Comparison of ENCODE assay signal across 13 cellular contexts in genomic region chr6:445571-446417, GRCh38. TPM values are rescaled to one million over a fixed set of nuclear protein-coding genes. Genes with fewer than 3 reads are reported as not detected.
DNase-seq lines count a peak whose midpoint lies in the region; ATAC-seq lines count a peak whose summit lies in the region.
"Had no signal": no experiment of that assay in that cellular context is flagged by ENCODE, and none has a peak within 500 bp of the region (broad histone marks: within the 10 kb centered on the region; RNA-seq: fewer than 3 reads in every experiment).

No MANE protein-coding gene starts in this region.

- peak overlapping the region; percentile 79 to 80 for H3K4me3 Mint-ChIP-seq in activated T-cell treated with anti-CD3 and anti-CD28 coated beads, Interleukin-2, amount 50 U/mL, for 72 hours
- H3K4me3 Mint-ChIP-seq: endodermal cell had no signal

- H3K27me3 ChIP-seq in BLaER1 treated with 17β-estradiol and CSF1 and Interleukin-3, amounts not matched to agents 10 nM and 100 nM: no peaks in the 10 kb centered on the region

- H4K20me1 ChIP-seq in BLaER1 treated with 17β-estradiol and CSF1 and Interleukin-3, amounts not matched to agents 10 nM and 100 nM: no peaks in the 10 kb centered on the region

- ATAC-seq in activated T-cell treated with anti-CD3 and anti-CD28 coated beads, Interleukin-2, amount 50 U/mL, for 72 hours (replicated peaks in 1 of 2): peak in 1 of 2 donors; percentile 8

- peak overlapping the region in 3 of 11 experiments; percentile 9 to 20 (median 18); a peak in 4 of 22 replicates for H3K9ac ChIP-seq in BLaER1 treated with 17β-estradiol and CSF1 and Interleukin-3, amounts not matched to agents 10 nM and 100 nM

- H3K4me1 ChIP-seq in BLaER1 treated with 17β-estradiol and CSF1 and Interleukin-3, amounts not matched to agents 10 nM and 100 nM: peaks cover 28 to 53% (median 38%) of the 10 kb centered on the region in 10 experiments

- H3K4me3 ChIP-seq in BLaER1 treated with 17β-estradiol and CSF1 and Interleukin-3, amounts not matched to agents 10 nM and 100 nM: no peak overlapping the region

- peaks cover 8 to 11% of the 10 kb centered on the region in 2 donors for H3K36me3 Mint-ChIP-seq in activated T-cell treated with anti-CD3 and anti-CD28 coated beads, Interleukin-2, amount 50 U/mL, for 72 hours (ENCODE audit: insufficient read depth in 2 of 2)

- H3K9me3 Mint-ChIP-seq in activated T-cell treated with anti-CD3 and anti-CD28 coated beads, Interleukin-2, amount 50 U/mL, for 72 hours: no peaks in the 10 kb centered on the region

- no peaks in the 10 kb centered on the region for H3K27me3 Mint-ChIP-seq in activated T-cell treated with anti-CD3 and anti-CD28 coated beads, Interleukin-2, amount 50 U/mL, for 72 hours (ENCODE audit: low read depth)

- peak overlapping the region; percentile 57 to 82 (median 70) for H3K4me2 ChIP-seq in BLaER1 treated with 17β-estradiol and CSF1 and Interleukin-3, amounts not matched to agents 10 nM and 100 nM

- peak overlapping the region in 6 of 11 experiments; percentile 10 to 59 (median 33); a peak in 6 of 22 replicates for H3K27ac ChIP-seq in BLaER1 treated with 17β-estradiol and CSF1 and Interleukin-3, amounts not matched to agents 10 nM and 100 nM

- H3K9me3 ChIP-seq in BLaER1 treated with 17β-estradiol and CSF1 and Interleukin-3, amounts not matched to agents 10 nM and 100 nM (replicated peaks in 1 of 11): peaks cover 0 to 20% (median 15%) of the 10 kb centered on the region in 11 experiments; a peak in 13 of 22 replicates

- no peaks in the 10 kb centered on the region for H3K36me3 ChIP-seq in BLaER1 treated with 17β-estradiol and CSF1 and Interleukin-3, amounts not matched to agents 10 nM and 100 nM

- peak; percentile 1 for DNase-seq in COLO668 (lab: John Stamatoyannopoulos, UW; ENCODE audit: unreplicated experiment)
- DNase-seq in activated T-cell treated with anti-CD3 and anti-CD28 coated beads, Interleukin-2, amount 50 U/mL, for 72 hours: peak; percentile 37 to 40
- peak; percentile 67 for DNase-seq in mesenteric fat pad (ENCODE audit: low spot score)
- no peak for DNase-seq in RKO (ENCODE audit: low spot score)
- no peak for DNase-seq in kidney tubule cell (ENCODE audit: low spot score)
- no peak for DNase-seq in NCI-H2029 treated with DMSO at 0.1 percent for 48 hours (lab: John Stamatoyannopoulos, UW)
- DNase-seq: AML-193, DMS153, endodermal cell, NCI-H1105 treated with DMSO at 0.1 percent for 48 hours, NCI-H2171 treated with DMSO at 0.1 percent for 48 hours, T1000 had no signal

- peak overlapping the region; percentile 80 for H3K27ac Mint-ChIP-seq in activated T-cell treated with anti-CD3 and anti-CD28 coated beads, Interleukin-2, amount 50 U/mL, for 72 hours
- H3K27ac Mint-ChIP-seq: endodermal cell had no signal

- peaks cover 57% of the 10 kb centered on the region for H3K4me1 Mint-ChIP-seq in activated T-cell treated with anti-CD3 and anti-CD28 coated beads, Interleukin-2, amount 50 U/mL, for 72 hours (ENCODE audit: low read depth)
- H3K4me1 Mint-ChIP-seq: endodermal cell had no signal

RNA-seq across cellular contexts. Expression of gene IRF4, which starts 54.2 kb away (rescaled TPM):
- total RNA-seq in activated T-cell treated with anti-CD3 and anti-CD28 coated beads, Interleukin-2, amount 50 U/mL, for 72 hours: 100 to 1,000 TPM; 554 to 602 TPM
- total RNA-seq in mesenteric fat pad: 6.3 TPM
- total RNA-seq: endodermal cell had no signal

Comparison
In these comparisons a context has a peak if more than half of its experiments do, and no peak if none do; other contexts are left out.
1. DNase-seq: peak in COLO668 (single experiment), activated T-cell treated with anti-CD3 and anti-CD28 coated beads, Interleukin-2, amount 50 U/mL, for 72 hours (2 of 2) and mesenteric fat pad (single experiment); none in RKO (single experiment), kidney tubule cell (single experiment) and NCI-H2029 treated with DMSO at 0.1 percent for 48 hours (single experiment).
2. RNA of gene IRF4, which starts 54.2 kb away (total RNA-seq): 554 to 602 TPM in activated T-cell treated with anti-CD3 and anti-CD28 coated beads, Interleukin-2, amount 50 U/mL, for 72 hours; 6.3 TPM in mesenteric fat pad (single experiment); every median in the first group is over 10 times any median in the second.